ENCODE assay signal across 1 cellular context in the genomic region with DNA sequence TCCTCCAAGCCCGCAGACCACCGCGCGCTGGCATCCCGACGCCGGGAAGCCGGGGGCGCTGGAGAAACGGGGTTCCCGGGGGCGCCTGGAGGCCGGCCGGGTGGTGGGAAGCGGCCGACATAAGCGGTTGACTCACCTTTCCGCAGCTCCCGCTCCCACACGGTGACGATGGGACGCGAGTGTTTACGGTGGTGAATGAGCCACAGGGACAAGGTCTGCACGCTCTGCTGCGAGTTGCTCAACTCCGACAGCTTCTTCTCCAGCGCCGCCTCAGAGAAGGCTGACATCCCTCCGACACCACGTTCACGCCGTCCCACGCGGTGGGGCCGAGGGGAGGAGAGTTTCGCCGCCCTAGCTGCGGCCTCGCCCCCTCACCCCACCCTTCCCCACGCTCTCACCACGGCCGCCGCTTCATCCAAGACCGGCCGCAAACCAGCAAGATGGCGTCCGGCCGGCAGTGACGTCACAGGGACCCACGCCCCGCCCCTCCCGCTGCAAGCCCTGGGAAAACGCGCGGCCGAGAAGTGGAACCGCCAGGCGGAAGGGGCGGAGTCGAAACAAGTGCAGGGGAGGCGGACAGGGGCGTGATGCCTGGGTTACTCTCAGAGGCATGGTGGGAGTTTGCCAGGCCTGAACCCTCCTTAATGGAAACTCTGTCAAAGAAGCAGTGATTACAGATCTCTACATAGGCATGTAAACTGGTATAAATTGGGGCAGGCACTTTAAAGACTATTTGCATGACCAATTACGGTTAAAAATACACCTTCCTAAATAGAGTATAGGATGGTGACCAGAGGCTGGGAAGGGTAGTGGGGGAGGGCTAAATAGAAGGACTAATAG.
TF ChIP-seq lines count a peak whose summit lies in the region.

Gene RPRD1A, minus strand, starts transcription at position 442 of the 840 bp plus-strand sequence. Its CDS starts 155 bp downstream, at position 287.

TF ChIP-seq in HepG2, 621 proteins besides CTCF, POLR2A, EP300 and RAD21 (continued from another document and continues in another):
- TF ChIP-seq FUBP1 (CRISPR knock-in tag; IDR thresholded peaks at IDR 0.05; ENCODE audit: borderline replicate concordance) (no peak), ZNF790 (CRISPR knock-in tag; IDR thresholded peaks at IDR 0.05; ENCODE audit: borderline replicate concordance) (peak; percentile 81; the same call in 1 of the 2 replicates), ZFP36L2 (CRISPR knock-in tag; IDR thresholded peaks at IDR 0.05) (no peak), ZNF816 (CRISPR knock-in tag; IDR thresholded peaks at IDR 0.05; ENCODE audit: borderline replicate concordance) (0 out of 2 replicates have a peak, but pooled peaks have one; percentile 25), ZNF33A (CRISPR knock-in tag; IDR thresholded peaks at IDR 0.05; ENCODE audit: borderline replicate concordance) (no peak), ZHX1 (CRISPR knock-in tag; IDR thresholded peaks at IDR 0.05; ENCODE audit: low read depth) (peak; percentile 96), ZNF800 (CRISPR knock-in tag; IDR thresholded peaks at IDR 0.05) (peak; percentile 66; the same call in 1 of the 2 replicates), ZNF407 (CRISPR knock-in tag; IDR thresholded peaks at IDR 0.05; ENCODE audit: not compliant biosample characterization) (peak; percentile 46), ADNP (CRISPR knock-in tag; IDR thresholded peaks at IDR 0.05) (no peak), SETDB1 (CRISPR knock-in tag; IDR thresholded peaks at IDR 0.05; ENCODE audit: borderline replicate concordance) (no peak), DZIP1 (CRISPR knock-in tag; IDR thresholded peaks at IDR 0.05) (no peak), XRCC5 (optimal IDR thresholded peaks at IDR 0.05; ENCODE audit: low read length) (peak; percentile 42)
- TF ChIP-seq, protein P1, sequence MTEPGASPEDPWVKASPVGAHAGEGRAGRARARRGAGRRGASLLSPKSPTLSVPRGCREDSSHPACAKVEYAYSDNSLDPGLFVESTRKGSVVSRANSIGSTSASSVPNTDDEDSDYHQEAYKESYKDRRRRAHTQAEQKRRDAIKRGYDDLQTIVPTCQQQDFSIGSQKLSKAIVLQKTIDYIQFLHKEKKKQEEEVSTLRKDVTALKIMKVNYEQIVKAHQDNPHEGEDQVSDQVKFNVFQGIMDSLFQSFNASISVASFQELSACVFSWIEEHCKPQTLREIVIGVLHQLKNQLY (CRISPR knock-in tag; IDR thresholded peaks at IDR 0.05), result peak; percentile 46
- TF ChIP-seq, protein P2, sequence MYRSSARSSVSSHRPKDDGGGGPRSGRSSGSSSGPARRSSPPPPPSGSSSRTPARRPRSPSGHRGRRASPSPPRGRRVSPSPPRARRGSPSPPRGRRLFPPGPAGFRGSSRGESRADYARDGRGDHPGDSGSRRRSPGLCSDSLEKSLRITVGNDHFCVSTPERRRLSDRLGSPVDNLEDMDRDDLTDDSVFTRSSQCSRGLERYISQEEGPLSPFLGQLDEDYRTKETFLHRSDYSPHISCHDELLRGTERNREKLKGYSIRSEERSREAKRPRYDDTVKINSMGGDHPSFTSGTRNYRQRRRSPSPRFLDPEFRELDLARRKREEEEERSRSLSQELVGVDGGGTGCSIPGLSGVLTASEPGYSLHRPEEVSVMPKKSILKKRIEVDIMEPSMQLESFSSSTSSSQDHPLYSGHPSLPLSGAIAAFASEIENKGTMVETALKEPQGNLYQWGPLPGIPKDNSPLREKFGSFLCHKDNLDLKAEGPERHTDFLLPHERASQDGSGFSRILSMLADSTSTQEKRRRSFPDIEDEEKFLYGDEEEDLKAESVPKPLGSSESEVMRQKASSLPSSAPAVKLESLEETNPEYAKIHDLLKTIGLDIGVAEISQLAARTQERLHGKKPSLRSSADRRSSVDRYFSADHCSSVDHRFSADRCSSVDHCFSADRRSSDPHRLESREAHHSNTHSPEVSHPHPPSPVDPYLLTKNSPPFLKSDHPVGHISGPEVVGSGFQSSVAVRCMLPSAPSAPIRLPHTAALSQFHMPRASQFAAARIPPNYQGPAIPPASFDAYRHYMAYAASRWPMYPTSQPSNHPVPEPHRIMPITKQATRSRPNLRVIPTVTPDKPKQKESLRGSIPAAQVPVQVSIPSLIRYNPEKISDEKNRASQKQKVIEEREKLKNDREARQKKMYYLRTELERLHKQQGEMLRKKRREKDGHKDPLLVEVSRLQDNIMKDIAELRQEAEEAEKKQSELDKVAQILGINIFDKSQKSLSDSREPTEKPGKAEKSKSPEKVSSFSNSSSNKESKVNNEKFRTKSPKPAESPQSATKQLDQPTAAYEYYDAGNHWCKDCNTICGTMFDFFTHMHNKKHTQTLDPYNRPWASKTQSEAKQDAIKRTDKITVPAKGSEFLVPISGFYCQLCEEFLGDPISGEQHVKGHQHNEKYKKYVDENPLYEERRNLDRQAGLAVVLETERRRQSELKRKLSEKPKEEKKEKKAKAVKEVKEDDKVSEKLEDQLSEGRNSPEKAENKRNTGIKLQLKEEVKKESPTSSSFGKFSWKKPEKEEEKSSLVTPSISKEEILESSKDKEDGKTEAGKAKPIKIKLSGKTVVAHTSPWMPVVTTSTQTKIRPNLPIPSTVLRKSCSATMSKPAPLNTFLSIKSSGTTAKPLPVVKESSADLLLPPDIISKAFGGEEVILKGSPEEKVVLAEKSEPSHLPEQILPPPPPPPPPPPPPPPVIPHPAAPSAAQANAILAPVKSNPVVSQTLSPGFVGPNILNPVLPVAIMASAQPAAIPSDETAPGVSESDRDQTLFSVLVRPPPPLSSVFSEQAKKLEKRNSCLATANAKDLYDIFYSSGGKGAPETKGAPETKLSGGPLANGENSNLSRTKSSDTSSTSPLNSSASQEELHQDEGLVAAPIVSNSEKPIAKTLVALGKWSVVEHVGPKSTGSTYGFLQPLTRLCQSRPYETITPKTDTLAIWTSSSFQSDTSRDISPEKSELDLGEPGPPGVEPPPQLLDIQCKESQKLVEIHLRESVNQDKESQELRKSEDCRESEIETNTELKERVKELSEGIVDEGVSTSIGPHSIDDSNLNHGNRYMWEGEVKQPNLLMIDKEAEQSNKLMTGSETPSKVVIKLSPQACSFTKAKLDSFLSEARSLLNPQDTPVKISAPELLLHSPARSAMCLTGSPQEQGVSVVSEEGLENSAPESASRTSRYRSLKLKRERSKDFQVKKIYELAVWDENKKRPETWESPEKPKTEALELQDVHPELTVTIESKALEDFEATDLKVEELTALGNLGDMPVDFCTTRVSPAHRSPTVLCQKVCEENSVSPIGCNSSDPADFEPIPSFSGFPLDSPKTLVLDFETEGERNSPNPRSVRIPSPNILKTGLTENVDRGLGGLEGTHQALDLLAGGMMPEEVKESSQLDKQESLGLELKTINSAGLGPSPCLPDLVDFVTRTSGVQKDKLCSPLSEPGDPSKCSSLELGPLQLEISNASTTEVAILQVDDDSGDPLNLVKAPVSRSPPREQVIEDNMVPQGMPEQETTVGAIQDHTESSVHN (CRISPR knock-in tag; IDR thresholded peaks at IDR 0.05), result no peak
